Comparison of ENCODE assay signal across 8 cellular contexts in genomic region chr1:84078824-84079167, GRCh38.
A peak's percentile ranks its signal among the peaks of the same experiment; 100 is the strongest.
DNase-seq lines count a peak whose midpoint lies in the region; ATAC-seq and TF ChIP-seq lines count a peak whose summit lies in the region.

No MANE protein-coding gene starts in this region.

- H3K9ac ChIP-seq in GM23248 (peak overlapping the region; percentile 91), SU-DHL-6 (ENCODE audit: low read length) (peak overlapping the region; percentile 88)

- H3K4me1 ChIP-seq in GM23248 (ENCODE audit: insufficient read depth) (peaks cover 15% of the 10 kb centered on the region), hepatocyte (ENCODE audit: insufficient read depth) (peaks cover 7% of the 10 kb centered on the region)

- H3K4me2 ChIP-seq in GM23248 (ENCODE audit: unreplicated experiment): peak overlapping the region; percentile 87
- peak overlapping the region; percentile 68 for H3K4me2 ChIP-seq in SU-DHL-6 (ENCODE audit: low read depth, low read length, poor library complexity, severe bottlenecking)
- H3K4me2 ChIP-seq in hepatocyte: peak overlapping the region; percentile 79

- H3K27me3 ChIP-seq in GM23248 (replicated peaks; ENCODE audit: insufficient read depth) (no peaks in the 10 kb centered on the region), SU-DHL-6 (ENCODE audit: low read length) (no peaks in the 10 kb centered on the region), hepatocyte (no peaks in the 10 kb centered on the region)

- H3K4me3 ChIP-seq in GM23248 (peak overlapping the region; percentile 85), SU-DHL-6 (ENCODE audit: insufficient read depth, low read length, poor library complexity, severe bottlenecking) (peak overlapping the region; percentile 87), hepatocyte (peak overlapping the region; percentile 90), skin epidermis (peak overlapping the region; percentile 54 to 87 (median 85))

- peaks cover 56% of the 10 kb centered on the region for H3K79me2 ChIP-seq in GM23248 (ENCODE audit: insufficient read depth)
- H3K79me2 ChIP-seq in SU-DHL-6 (ENCODE audit: insufficient read depth, low read length): peaks cover 6% of the 10 kb centered on the region; the same call in 1 of the 2 replicates
- H3K79me2 ChIP-seq in hepatocyte: peaks cover 54% of the 10 kb centered on the region

- no peak for DNase-seq in GM23248
- DNase-seq in hepatocyte (ENCODE audit: low spot score): no peak
- no peak for DNase-seq in NCI-H1105 (lab: John Stamatoyannopoulos, UW)
- no peak for DNase-seq in kidney tubule cell (ENCODE audit: low spot score)
- DNase-seq in NK-92 (lab: John Stamatoyannopoulos, UW; ENCODE audit: unreplicated experiment): no peak

- no peak for ATAC-seq in GM18873 (IDR thresholded peaks at IDR 0.05; ENCODE audit: low FRiP score, unreplicated experiment)

- in situ Hi-C loops in GM23248 (cut with MboI): no loop called here

- H3K36me3 ChIP-seq in GM23248 (ENCODE audit: low read depth) (no peaks in the 10 kb centered on the region), SU-DHL-6 (ENCODE audit: low read length) (no peaks in the 10 kb centered on the region), hepatocyte (replicated peaks; ENCODE audit: insufficient read depth, low read depth) (no peaks in the 10 kb centered on the region)

- 38 to 43% methylated on average over 6 of the region's 6 CpGs for WGBS in GM23248 (ENCODE audit: low coverage in 1 of 2, low lambda C conversion rate in 2 of 2, missing lambda C conversion rate in 2 of 2), 2 experiments
- 26% methylated on average over 6 of the region's 6 CpGs for WGBS in hepatocyte (ENCODE audit: low lambda C conversion rate, missing lambda C conversion rate)

- H3K9me2 ChIP-seq in GM23248 (ENCODE audit: insufficient read depth): no peaks in the 10 kb centered on the region
- no peaks in the 10 kb centered on the region for H3K9me2 ChIP-seq in SU-DHL-6 (replicated peaks; ENCODE audit: insufficient read depth, low read length)
- no peaks in the 10 kb centered on the region for H3K9me2 ChIP-seq in hepatocyte (replicated peaks; ENCODE audit: insufficient read depth)

- H3F3A ChIP-seq in GM23248 (ENCODE audit: insufficient read depth): no peaks in the 10 kb centered on the region
- peaks cover 13% of the 10 kb centered on the region for H3F3A ChIP-seq in SU-DHL-6 (ENCODE audit: insufficient read depth)

- H3K27ac ChIP-seq in GM23248 (peak overlapping the region; percentile 87; the same call in 1 of the 2 replicates), SU-DHL-6 (ENCODE audit: low read depth, low read length) (no peak overlapping the region), hepatocyte (peak overlapping the region; percentile 96), skin epidermis (peak overlapping the region in 10 of 21 experiments; percentile 57 to 87 (median 82))

- H3K9me3 ChIP-seq in GM23248 (ENCODE audit: low read depth): no peaks in the 10 kb centered on the region
- no peaks in the 10 kb centered on the region for H3K9me3 ChIP-seq in SU-DHL-6 (ENCODE audit: insufficient read depth, low read length)
- no peaks in the 10 kb centered on the region for H3K9me3 ChIP-seq in hepatocyte (ENCODE audit: low read depth)

- TF ChIP-seq CTCF in SU-DHL-6 (IDR thresholded peaks at IDR 0.05; ENCODE audit: insufficient read depth, low read length, poor library complexity, severe bottlenecking) (no peak), hepatocyte (IDR thresholded peaks at IDR 0.05; ENCODE audit: poor library complexity) (no peak)

- peak overlapping the region; percentile 84 for H2AFZ ChIP-seq in GM23248
- H2AFZ ChIP-seq in SU-DHL-6 (ENCODE audit: low read depth, low read length, severe bottlenecking): peak overlapping the region; percentile 74
- H2AFZ ChIP-seq in hepatocyte: peak overlapping the region; percentile 95

- H4K20me1 ChIP-seq in GM23248 (ENCODE audit: insufficient read depth) (no peaks in the 10 kb centered on the region), SU-DHL-6 (ENCODE audit: low read depth, low read length) (no peaks in the 10 kb centered on the region), hepatocyte (ENCODE audit: insufficient read depth, poor library complexity, severe bottlenecking) (no peaks in the 10 kb centered on the region)
